ENCODE assay signal across 2 cellular contexts in the genomic region with DNA sequence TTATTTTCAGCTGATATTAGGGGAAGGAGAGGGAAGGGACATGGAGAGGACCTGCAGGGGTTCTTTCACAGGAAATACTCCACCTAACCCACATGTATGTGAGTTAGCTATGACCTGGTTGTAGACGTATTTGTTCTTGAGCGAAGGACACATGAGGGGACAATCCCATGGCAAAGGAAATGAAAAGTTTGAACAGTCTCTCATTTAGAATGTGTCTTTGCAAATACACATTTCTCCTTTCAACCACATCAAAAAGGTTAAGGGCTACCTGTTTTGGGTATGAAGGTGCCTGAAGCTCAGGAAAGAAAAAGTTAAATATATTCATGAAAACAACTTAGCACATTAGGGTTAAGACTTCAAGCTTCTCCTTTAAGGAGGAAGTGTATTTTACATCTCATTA.
TF ChIP-seq lines count a peak whose summit lies in the region.

No MANE protein-coding gene starts in this region.

TF ChIP-seq in SK-N-SH, 30 proteins besides CTCF, POLR2A, EP300 and RAD21 (continued from another document):
- TF ChIP-seq, protein P1, sequence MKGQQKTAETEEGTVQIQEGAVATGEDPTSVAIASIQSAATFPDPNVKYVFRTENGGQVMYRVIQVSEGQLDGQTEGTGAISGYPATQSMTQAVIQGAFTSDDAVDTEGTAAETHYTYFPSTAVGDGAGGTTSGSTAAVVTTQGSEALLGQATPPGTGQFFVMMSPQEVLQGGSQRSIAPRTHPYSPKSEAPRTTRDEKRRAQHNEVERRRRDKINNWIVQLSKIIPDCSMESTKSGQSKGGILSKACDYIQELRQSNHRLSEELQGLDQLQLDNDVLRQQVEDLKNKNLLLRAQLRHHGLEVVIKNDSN (IDR thresholded peaks at IDR 0.05; ENCODE audit: borderline replicate concordance, low read depth), result no peak
- TF ChIP-seq FOSL2 (IDR thresholded peaks at IDR 0.05; ENCODE audit: borderline replicate concordance, low read depth) (no peak), RFX5 (IDR thresholded peaks at IDR 0.05; ENCODE audit: low read length) (no peak)
- TF ChIP-seq, protein P2, sequence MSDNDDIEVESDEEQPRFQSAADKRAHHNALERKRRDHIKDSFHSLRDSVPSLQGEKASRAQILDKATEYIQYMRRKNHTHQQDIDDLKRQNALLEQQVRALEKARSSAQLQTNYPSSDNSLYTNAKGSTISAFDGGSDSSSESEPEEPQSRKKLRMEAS (IDR thresholded peaks at IDR 0.05; ENCODE audit: low read depth), result no peak

TF ChIP-seq in SK-N-SH treated with all-trans-retinoic acid at 6 μM for 48 hours, 23 proteins besides CTCF, POLR2A, EP300 and RAD21 (continued from another document):
- TF ChIP-seq PPARA (CRISPR knock-in tag; IDR thresholded peaks at IDR 0.05; ENCODE audit: borderline replicate concordance), result no peak
- no peak for TF ChIP-seq GLIS3 (CRISPR knock-in tag; IDR thresholded peaks at IDR 0.05)
- TF ChIP-seq ZFP30 (CRISPR knock-in tag; IDR thresholded peaks at IDR 0.05), result no peak
- TF ChIP-seq, protein P3, sequence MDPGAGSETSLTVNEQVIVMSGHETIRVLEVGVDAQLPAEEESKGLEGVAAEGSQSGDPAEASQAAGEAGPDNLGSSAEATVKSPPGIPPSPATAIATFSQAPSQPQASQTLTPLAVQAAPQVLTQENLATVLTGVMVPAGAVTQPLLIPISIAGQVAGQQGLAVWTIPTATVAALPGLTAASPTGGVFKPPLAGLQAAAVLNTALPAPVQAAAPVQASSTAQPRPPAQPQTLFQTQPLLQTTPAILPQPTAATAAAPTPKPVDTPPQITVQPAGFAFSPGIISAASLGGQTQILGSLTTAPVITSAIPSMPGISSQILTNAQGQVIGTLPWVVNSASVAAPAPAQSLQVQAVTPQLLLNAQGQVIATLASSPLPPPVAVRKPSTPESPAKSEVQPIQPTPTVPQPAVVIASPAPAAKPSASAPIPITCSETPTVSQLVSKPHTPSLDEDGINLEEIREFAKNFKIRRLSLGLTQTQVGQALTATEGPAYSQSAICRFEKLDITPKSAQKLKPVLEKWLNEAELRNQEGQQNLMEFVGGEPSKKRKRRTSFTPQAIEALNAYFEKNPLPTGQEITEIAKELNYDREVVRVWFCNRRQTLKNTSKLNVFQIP (CRISPR knock-in tag; IDR thresholded peaks at IDR 0.05; ENCODE audit: borderline replicate concordance, low read depth), result no peak
- TF ChIP-seq ESRRG (CRISPR knock-in tag; IDR thresholded peaks at IDR 0.05), result no peak
- TF ChIP-seq CSDC2 (CRISPR knock-in tag; IDR thresholded peaks at IDR 0.05), result no peak
- TF ChIP-seq, protein P4, sequence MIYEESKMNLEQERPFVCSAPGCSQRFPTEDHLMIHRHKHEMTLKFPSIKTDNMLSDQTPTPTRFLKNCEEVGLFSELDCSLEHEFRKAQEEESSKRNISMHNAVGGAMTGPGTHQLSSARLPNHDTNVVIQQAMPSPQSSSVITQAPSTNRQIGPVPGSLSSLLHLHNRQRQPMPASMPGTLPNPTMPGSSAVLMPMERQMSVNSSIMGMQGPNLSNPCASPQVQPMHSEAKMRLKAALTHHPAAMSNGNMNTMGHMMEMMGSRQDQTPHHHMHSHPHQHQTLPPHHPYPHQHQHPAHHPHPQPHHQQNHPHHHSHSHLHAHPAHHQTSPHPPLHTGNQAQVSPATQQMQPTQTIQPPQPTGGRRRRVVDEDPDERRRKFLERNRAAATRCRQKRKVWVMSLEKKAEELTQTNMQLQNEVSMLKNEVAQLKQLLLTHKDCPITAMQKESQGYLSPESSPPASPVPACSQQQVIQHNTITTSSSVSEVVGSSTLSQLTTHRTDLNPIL (CRISPR knock-in tag; IDR thresholded peaks at IDR 0.05; ENCODE audit: low read depth), result no peak
- TF ChIP-seq, protein P5, sequence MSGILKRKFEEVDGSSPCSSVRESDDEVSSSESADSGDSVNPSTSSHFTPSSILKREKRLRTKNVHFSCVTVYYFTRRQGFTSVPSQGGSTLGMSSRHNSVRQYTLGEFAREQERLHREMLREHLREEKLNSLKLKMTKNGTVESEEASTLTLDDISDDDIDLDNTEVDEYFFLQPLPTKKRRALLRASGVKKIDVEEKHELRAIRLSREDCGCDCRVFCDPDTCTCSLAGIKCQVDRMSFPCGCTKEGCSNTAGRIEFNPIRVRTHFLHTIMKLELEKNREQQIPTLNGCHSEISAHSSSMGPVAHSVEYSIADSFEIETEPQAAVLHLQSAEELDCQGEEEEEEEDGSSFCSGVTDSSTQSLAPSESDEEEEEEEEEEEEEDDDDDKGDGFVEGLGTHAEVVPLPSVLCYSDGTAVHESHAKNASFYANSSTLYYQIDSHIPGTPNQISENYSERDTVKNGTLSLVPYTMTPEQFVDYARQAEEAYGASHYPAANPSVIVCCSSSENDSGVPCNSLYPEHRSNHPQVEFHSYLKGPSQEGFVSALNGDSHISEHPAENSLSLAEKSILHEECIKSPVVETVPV (CRISPR knock-in tag; IDR thresholded peaks at IDR 0.05), result no peak
- TF ChIP-seq RARB (CRISPR knock-in tag; IDR thresholded peaks at IDR 0.05), result no peak
- no peak for TF ChIP-seq ZFP3 (CRISPR knock-in tag; IDR thresholded peaks at IDR 0.05)
- TF ChIP-seq BACH2 (CRISPR knock-in tag; IDR thresholded peaks at IDR 0.05; ENCODE audit: borderline replicate concordance), result no peak
- TF ChIP-seq ZNF70 (CRISPR knock-in tag; IDR thresholded peaks at IDR 0.05), result no peak
